Comparison of ENCODE assay signal across 8 cellular contexts in the genomic region with DNA sequence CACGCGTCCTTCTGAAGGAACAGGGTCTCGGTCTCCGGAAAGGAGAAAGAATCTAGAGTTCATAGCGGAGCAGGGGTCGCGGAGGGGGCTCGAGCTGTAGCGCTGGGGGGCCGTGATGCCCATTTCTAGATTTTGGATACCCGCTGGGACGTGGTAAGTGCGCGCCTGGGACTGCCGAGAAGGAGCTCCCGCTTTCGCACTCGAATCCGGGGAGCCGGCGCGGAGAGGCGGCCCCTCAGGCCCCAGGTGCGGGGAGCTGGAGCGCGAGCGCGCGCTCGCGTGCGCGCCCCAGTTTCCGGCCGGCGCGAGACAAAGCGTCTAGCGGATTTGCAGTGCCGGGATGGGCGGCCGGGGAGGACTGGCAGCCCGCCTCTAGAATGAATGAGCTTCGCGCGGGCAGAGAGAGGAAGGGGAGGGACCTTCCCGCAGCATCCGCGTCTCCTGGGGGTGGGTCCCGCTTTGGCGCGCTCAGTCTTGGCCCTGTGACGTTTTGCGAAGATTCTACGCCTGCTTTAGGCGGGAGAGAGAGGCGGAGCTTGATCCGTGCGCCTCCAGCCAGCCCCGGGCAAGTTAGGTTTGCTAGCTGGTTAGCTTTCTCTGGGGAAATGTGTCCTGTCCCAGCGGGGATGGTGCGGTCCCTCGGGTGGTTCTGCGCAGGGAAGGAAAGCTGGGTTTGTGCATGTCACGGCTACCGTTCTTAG. TPM values are rescaled to one million over a fixed set of nuclear protein-coding genes. Genes with fewer than 3 reads are reported as not detected.
DNase-seq lines count a peak whose midpoint lies in the region; ATAC-seq and TF ChIP-seq lines count a peak whose summit lies in the region.

No MANE protein-coding gene starts in this region.

- H3K36me3 Mint-ChIP-seq in CD4-positive, CD25-positive, alpha-beta regulatory T cell = no peaks in the 10 kb centered on the region
- peaks cover 43% of the 10 kb centered on the region for H3K36me3 Mint-ChIP-seq in activated CD4-positive, alpha-beta memory T cell treated with anti-CD3 and anti-CD28 coated beads, Interleukin-2, amount 10 ng/mL, durations not matched to agents 7 days and 5 days (ENCODE audit: low read depth)

- H3K27ac ChIP-seq in CD4-positive, CD25-positive, alpha-beta regulatory T cell (ENCODE audit: insufficient read depth, low read length, poor library complexity, severe bottlenecking) = peak overlapping the region; percentile 95
- H3K27ac ChIP-seq in lung (ENCODE audit: low read depth in 1 of 2, low read length in 1 of 2) = peak overlapping the region; percentile 59 to 92

- peak overlapping the region; percentile 91 to 98 (median 95) for H3K4me3 Mint-ChIP-seq in CD4-positive, CD25-positive, alpha-beta regulatory T cell
- peak overlapping the region; percentile 95 for H3K4me3 Mint-ChIP-seq in activated CD4-positive, alpha-beta memory T cell treated with anti-CD3 and anti-CD28 coated beads, Interleukin-2, amount 10 ng/mL, durations not matched to agents 7 days and 5 days

- POLR2A ChIA-PET in activated CD4-positive, alpha-beta memory T cell treated with anti-CD3 and anti-CD28 coated beads, Interleukin-2, amount 10 ng/mL, durations not matched to agents 7 days and 5 days (lab: Charles Lee) = interaction anchor here (0.5 to 8.8 kb wide), 47 partner anchors 8 to 1306 kb away, joined by 3 to 377 read pairs (median 8); a partner anchor contains a TSS

- H3K4me1 ChIP-seq in CD4-positive, CD25-positive, alpha-beta regulatory T cell (ENCODE audit: control insufficient read depth, insufficient read depth, low read length, poor library complexity, severe bottlenecking) = peaks cover 36% of the 10 kb centered on the region
- H3K4me1 ChIP-seq in lung (ENCODE audit: control insufficient read depth in 2 of 2, insufficient read depth in 2 of 2, low read length in 2 of 2) = no peaks in the 10 kb centered on the region

- 0% methylated on average over 59 to 66 of the region's 66 CpGs for WGBS in lung, 2 donors

- H3K9me3 ChIP-seq in CD4-positive, CD25-positive, alpha-beta regulatory T cell (ENCODE audit: control insufficient read depth in 2 of 2, low read length in 2 of 2) = no peaks in the 10 kb centered on the region
- H3K9me3 ChIP-seq in lung (ENCODE audit: control insufficient read depth in 2 of 2, insufficient read depth in 1 of 2, low read length in 1 of 2) = no peaks in the 10 kb centered on the region

- DNase-seq in CD4-positive, CD25-positive, alpha-beta regulatory T cell = peak; percentile 91 to 99 (median 92)
- DNase-seq in NCI-H82 (lab: John Stamatoyannopoulos, UW) (peak; percentile 96), ecto neural progenitor cell (ENCODE audit: low spot score) (peak; percentile 95), lung (ENCODE audit: low spot score) (peak; percentile 85)
- DNase-seq in activated CD4-positive, alpha-beta memory T cell treated with anti-CD3 and anti-CD28 coated beads, Interleukin-2, amount 10 ng/mL, durations not matched to agents 7 days and 5 days = peak; percentile 98
- DNase-seq in stimulated activated CD4-positive, alpha-beta T cell treated with anti-CD3 and anti-CD28 coated beads, TNF-alpha, amount 100 ng/mL, for 24 hours (ENCODE audit: low read depth in 3 of 3) = peak; percentile 86 to 95 (median 86)

- no peaks in the 10 kb centered on the region for H3K27me3 ChIP-seq in CD4-positive, CD25-positive, alpha-beta regulatory T cell (ENCODE audit: control insufficient read depth, insufficient read depth, low read length)
- no peaks in the 10 kb centered on the region for H3K27me3 ChIP-seq in lung (ENCODE audit: control insufficient read depth, insufficient read depth)

- peak overlapping the region; percentile 98 for H3K27ac Mint-ChIP-seq in CD4-positive, CD25-positive, alpha-beta regulatory T cell
- H3K27ac Mint-ChIP-seq in activated CD4-positive, alpha-beta memory T cell treated with anti-CD3 and anti-CD28 coated beads, Interleukin-2, amount 10 ng/mL, durations not matched to agents 7 days and 5 days = peak overlapping the region; percentile 94

- H3K4me1 Mint-ChIP-seq in CD4-positive, CD25-positive, alpha-beta regulatory T cell = peaks cover 18 to 49% (median 26%) of the 10 kb centered on the region in 4 donors
- H3K4me1 Mint-ChIP-seq in activated CD4-positive, alpha-beta memory T cell treated with anti-CD3 and anti-CD28 coated beads, Interleukin-2, amount 10 ng/mL, durations not matched to agents 7 days and 5 days = peaks cover 38% of the 10 kb centered on the region

- CTCF ChIA-PET in activated CD4-positive, alpha-beta memory T cell treated with anti-CD3 and anti-CD28 coated beads, Interleukin-2, amount 10 ng/mL, durations not matched to agents 7 days and 5 days (lab: Charles Lee) = interaction anchor here (0.8 to 8.1 kb wide), 27 partner anchors 12 to 721 kb away, joined by 3 to 233 read pairs (median 5); a partner anchor contains a TSS

- H3K27me3 Mint-ChIP-seq in CD4-positive, CD25-positive, alpha-beta regulatory T cell = no peaks in the 10 kb centered on the region
- H3K27me3 Mint-ChIP-seq in activated CD4-positive, alpha-beta memory T cell treated with anti-CD3 and anti-CD28 coated beads, Interleukin-2, amount 10 ng/mL, durations not matched to agents 7 days and 5 days = no peaks in the 10 kb centered on the region

- peak; percentile 71 to 78 for ATAC-seq in CD4-positive, CD25-positive, alpha-beta regulatory T cell (ENCODE audit: low read depth in 2 of 2)
- ATAC-seq in GM19452 (IDR thresholded peaks at IDR 0.05; ENCODE audit: unreplicated experiment) (peak; percentile 63), HG03575 (IDR thresholded peaks at IDR 0.05; ENCODE audit: extremely low read depth, insufficient number of reproducible peaks, low FRiP score, unreplicated experiment) (peak; percentile 43), lung (ENCODE audit: insufficient read depth, low FRiP score) (peak; percentile 73)

- no peak for TF ChIP-seq CTCF in lung (IDR thresholded peaks at IDR 0.05; ENCODE audit: control extremely low read depth, extremely low read depth)

- H3K4me3 ChIP-seq in CD4-positive, CD25-positive, alpha-beta regulatory T cell (ENCODE audit: low read depth, low read length) = peak overlapping the region; percentile 90
- peak overlapping the region; percentile 73 for H3K4me3 ChIP-seq in lung

- peaks cover 0 to 2% (median 0%) of the 10 kb centered on the region in 7 donors for H3K9me3 Mint-ChIP-seq in CD4-positive, CD25-positive, alpha-beta regulatory T cell
- no peaks in the 10 kb centered on the region for H3K9me3 Mint-ChIP-seq in activated CD4-positive, alpha-beta memory T cell treated with anti-CD3 and anti-CD28 coated beads, Interleukin-2, amount 10 ng/mL, durations not matched to agents 7 days and 5 days

- no peaks in the 10 kb centered on the region for H3K36me3 ChIP-seq in CD4-positive, CD25-positive, alpha-beta regulatory T cell (ENCODE audit: control insufficient read depth, insufficient read depth, low read length)
- no peaks in the 10 kb centered on the region for H3K36me3 ChIP-seq in lung (ENCODE audit: control insufficient read depth in 2 of 2, insufficient read depth in 2 of 2, low read length in 2 of 2)

RNA-seq across cellular contexts. Expression of a gene that starts 1.2 kb away (rescaled TPM):
- 52.5 TPM for total RNA-seq in CD4-positive, CD25-positive, alpha-beta regulatory T cell
- 10 to 100 TPM; 11.5 to 21.9 (median 17.3) TPM for polyA plus RNA-seq in CD4-positive, CD25-positive, alpha-beta regulatory T cell
- 100 to 1,000 TPM; 291 to 296 TPM for total RNA-seq in activated CD4-positive, alpha-beta memory T cell treated with anti-CD3 and anti-CD28 coated beads, Interleukin-2, amount 10 ng/mL, durations not matched to agents 7 days and 5 days
- total RNA-seq in lung = 10 to 100 TPM; 13.1 to 30.6 TPM
- 10 to 100 TPM in 1 of 2 donors, 1 to 10 TPM in 1; 5.1 to 40.3 TPM for polyA plus RNA-seq in lung

Comparison
In these comparisons a context has a peak if more than half of its experiments do, and no peak if none do; other contexts are left out.
1. Peak in every context shown above with its lines: DNase-seq, ATAC-seq, H3K4me3 ChIP-seq and H3K27ac ChIP-seq.